ENCODE assay signal across 11 cellular contexts in genomic region chr1:244239261-244239770, GRCh38.
DNase-seq lines count a peak whose midpoint lies in the region; ATAC-seq and TF ChIP-seq lines count a peak whose summit lies in the region.
"Had no signal": no experiment of that assay in that cellular context is flagged by ENCODE, and none has a peak within 500 bp of the region (broad histone marks: within the 10 kb centered on the region; RNA-seq: fewer than 3 reads in every experiment).

No MANE protein-coding gene starts in this region.

- H3K27ac ChIP-seq in WERI-Rb-1 (peak overlapping the region; percentile 68), smooth muscle cell (ENCODE audit: low read depth) (no peak overlapping the region)
- H3K27ac ChIP-seq: parathyroid adenoma, suprapubic skin had no signal

- CTCF ChIA-PET in activated naive CD4-positive, alpha-beta T cell treated with anti-CD3 and anti-CD28 coated beads for 36 hours (lab: Charles Lee): no interaction called here

- peak overlapping the region; percentile 82 for H2AFZ ChIP-seq in smooth muscle cell (ENCODE audit: low read depth)
- H2AFZ ChIP-seq: parathyroid adenoma had no signal

- 80% methylated on average over 4 of the region's 4 CpGs for WGBS in smooth muscle cell (ENCODE audit: low lambda C conversion rate)

- H3K27me3 ChIP-seq in WERI-Rb-1 (ENCODE audit: insufficient read depth, low read depth, severe bottlenecking): no peaks in the 10 kb centered on the region
- H3K27me3 ChIP-seq in smooth muscle cell (ENCODE audit: low read depth): peaks cover under 1% of the 10 kb centered on the region
- H3K27me3 ChIP-seq: suprapubic skin had no signal

- no peaks in the 10 kb centered on the region for H3K4me1 ChIP-seq in smooth muscle cell (ENCODE audit: low read depth)
- H3K4me1 ChIP-seq: parathyroid adenoma, suprapubic skin had no signal

- H3K4me3 Mint-ChIP-seq in activated naive CD4-positive, alpha-beta T cell treated with anti-CD3 and anti-CD28 coated beads for 36 hours: no peak overlapping the region
- H3K4me3 Mint-ChIP-seq: CD4-positive, CD25-positive, alpha-beta regulatory T cell had no signal

- H3K36me3 ChIP-seq in WERI-Rb-1: no peaks in the 10 kb centered on the region
- no peaks in the 10 kb centered on the region for H3K36me3 ChIP-seq in smooth muscle cell (ENCODE audit: low read depth)
- H3K36me3 ChIP-seq: suprapubic skin had no signal

- peak; percentile 16 for DNase-seq in activated naive CD4-positive, alpha-beta T cell treated with anti-CD3 and anti-CD28 coated beads for 36 hours
- no peak for DNase-seq in activated naive CD4-positive, alpha-beta T cell (lab: John Stamatoyannopoulos, UW)
- DNase-seq in LoVo (ENCODE audit: low spot score): peak; percentile 1
- DNase-seq in WERI-Rb-1: peak; percentile 76
- no peak for DNase-seq in smooth muscle cell (lab: John Stamatoyannopoulos, UW; ENCODE audit: unreplicated experiment)
- DNase-seq in activated gamma-delta T cell treated with Interleukin-2 at 50 U/mL for 16 hours: no peak
- DNase-seq in effector CD4-positive, alpha-beta T cell: no peak

- no peaks in the 10 kb centered on the region for H4K20me1 ChIP-seq in smooth muscle cell (ENCODE audit: low read depth)

- H3K79me2 ChIP-seq in smooth muscle cell (ENCODE audit: low read depth): no peaks in the 10 kb centered on the region
- H3K79me2 ChIP-seq: parathyroid adenoma had no signal

- no peaks in the 10 kb centered on the region for H3K36me3 Mint-ChIP-seq in activated naive CD4-positive, alpha-beta T cell treated with anti-CD3 and anti-CD28 coated beads for 36 hours (ENCODE audit: low read depth)
- H3K36me3 Mint-ChIP-seq: CD4-positive, CD25-positive, alpha-beta regulatory T cell had no signal

- intact Hi-C loops in activated naive CD4-positive, alpha-beta T cell treated with anti-CD3 and anti-CD28 coated beads for 36 hours (cut with micrococcal nuclease): no loop called here

- H3K9ac ChIP-seq in smooth muscle cell (ENCODE audit: low read depth): no peak overlapping the region
- H3K9ac ChIP-seq: parathyroid adenoma had no signal

- H3F3A ChIP-seq in smooth muscle cell (ENCODE audit: low read depth): no peaks in the 10 kb centered on the region

- H3K9me3 Mint-ChIP-seq in activated naive CD4-positive, alpha-beta T cell treated with anti-CD3 and anti-CD28 coated beads for 36 hours: no peaks in the 10 kb centered on the region
- H3K9me3 Mint-ChIP-seq: CD4-positive, CD25-positive, alpha-beta regulatory T cell had no signal

- no peak overlapping the region for H3K4me2 ChIP-seq in smooth muscle cell

- no peaks in the 10 kb centered on the region for H3K27me3 Mint-ChIP-seq in activated naive CD4-positive, alpha-beta T cell treated with anti-CD3 and anti-CD28 coated beads for 36 hours (ENCODE audit: low read depth)
- H3K27me3 Mint-ChIP-seq: CD4-positive, CD25-positive, alpha-beta regulatory T cell had no signal

- H3K9me3 ChIP-seq in WERI-Rb-1 (ENCODE audit: severe bottlenecking) (peaks cover 12% of the 10 kb centered on the region), smooth muscle cell (replicated peaks; ENCODE audit: low read depth) (no peaks in the 10 kb centered on the region)
- H3K9me3 ChIP-seq: suprapubic skin had no signal

- ATAC-seq in GM19397 (IDR thresholded peaks at IDR 0.05; ENCODE audit: unreplicated experiment): no peak

- H3K4me3 ChIP-seq in WERI-Rb-1 (ENCODE audit: low read depth, low read length): no peak overlapping the region
- H3K4me3 ChIP-seq in smooth muscle cell: no peak overlapping the region
- H3K4me3 ChIP-seq: suprapubic skin had no signal

- TF ChIP-seq CTCF in WERI-Rb-1 (IDR thresholded peaks at IDR 0.05; ENCODE audit: low read depth, low read length): no peak
- no peak for TF ChIP-seq CTCF in smooth muscle cell (IDR thresholded peaks at IDR 0.05; ENCODE audit: borderline replicate concordance, insufficient read depth, poor library complexity, severe bottlenecking)

- H3K4me1 Mint-ChIP-seq in activated naive CD4-positive, alpha-beta T cell treated with anti-CD3 and anti-CD28 coated beads for 36 hours (ENCODE audit: low read depth): peaks cover 20% of the 10 kb centered on the region

- peak overlapping the region; percentile 75 for H3K27ac Mint-ChIP-seq in activated naive CD4-positive, alpha-beta T cell treated with anti-CD3 and anti-CD28 coated beads for 36 hours

Comparison
In these comparisons a context has a peak if more than half of its experiments do, and no peak if none do; other contexts are left out.
1. DNase-seq: peak in activated naive CD4-positive, alpha-beta T cell treated with anti-CD3 and anti-CD28 coated beads for 36 hours (single experiment), LoVo (single experiment) and WERI-Rb-1 (single experiment); none in activated naive CD4-positive, alpha-beta T cell (0 of 4), smooth muscle cell (single experiment), activated gamma-delta T cell treated with Interleukin-2 at 50 U/mL for 16 hours (single experiment) and effector CD4-positive, alpha-beta T cell (single experiment).